Comparison of ENCODE assay signal across 12 cellular contexts in the genomic region with DNA sequence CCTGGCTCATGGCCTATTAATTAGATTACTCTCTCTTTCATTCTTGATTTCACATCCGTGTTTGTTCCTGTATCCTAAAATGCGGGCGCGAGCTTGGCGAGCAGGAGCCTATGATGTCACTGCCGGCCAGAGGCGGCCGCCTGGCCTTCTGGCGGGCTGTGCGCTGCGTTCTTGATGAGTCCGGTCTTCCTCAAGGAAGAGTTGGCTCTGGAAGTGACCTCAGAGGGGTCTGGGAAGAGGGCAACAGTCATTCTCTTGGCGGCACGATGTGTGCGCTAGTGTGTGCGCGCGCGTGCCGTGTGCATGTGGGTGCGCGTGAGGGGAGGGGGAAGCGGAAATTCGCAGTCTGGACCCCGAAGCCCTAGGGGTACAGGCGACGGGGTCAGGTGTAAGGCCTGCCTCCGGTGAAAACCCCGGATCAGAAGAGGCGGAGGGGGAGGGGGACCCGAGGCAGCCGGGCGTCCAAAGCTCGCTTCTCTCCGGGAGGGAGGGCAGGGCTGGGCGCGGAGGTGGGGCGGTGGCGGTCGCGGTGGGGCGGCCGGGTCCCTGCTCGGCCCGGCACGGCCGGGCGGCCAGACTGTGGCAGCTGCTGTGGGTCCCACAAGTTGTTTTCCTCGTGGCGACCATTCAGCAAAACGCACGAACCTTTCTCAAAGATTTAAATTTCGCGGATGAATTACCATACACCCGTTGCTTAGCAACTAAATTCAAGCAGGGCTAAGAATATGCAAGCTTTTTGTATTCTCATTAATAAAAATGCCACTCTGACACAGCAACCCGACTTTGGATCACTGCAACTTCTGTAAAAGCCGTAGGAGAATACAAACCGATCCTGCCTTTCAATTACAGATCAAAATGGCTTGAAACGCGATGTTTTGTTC. TPM values are rescaled to one million over a fixed set of nuclear protein-coding genes. Genes with fewer than 3 reads are reported as not detected.
A peak's percentile ranks its signal among the peaks of the same experiment; 100 is the strongest.
DNase-seq lines count a peak whose midpoint lies in the region; ATAC-seq, FAIRE-seq and TF ChIP-seq lines count a peak whose summit lies in the region.
"Had no signal": no experiment of that assay in that cellular context is flagged by ENCODE, and none has a peak within 500 bp of the region (broad histone marks: within the 10 kb centered on the region; RNA-seq: fewer than 3 reads in every experiment).

No MANE protein-coding gene starts in this region.

- no peak overlapping the region for H3K4me3 Mint-ChIP-seq in activated naive CD4-positive, alpha-beta T cell treated with anti-CD3 and anti-CD28 coated beads, Interleukin-2, amount 50 U/mL, for 24 hours

- H3K4me1 Mint-ChIP-seq in activated naive CD4-positive, alpha-beta T cell treated with anti-CD3 and anti-CD28 coated beads, Interleukin-2, amount 50 U/mL, for 24 hours, result peaks cover 12% of the 10 kb centered on the region

- H3K4me1 ChIP-seq in kidney (ENCODE audit: control insufficient read depth in 1 of 2, insufficient read depth in 1 of 2, low read depth in 1 of 2, low read length in 2 of 2), result peaks cover 0 to 5% of the 10 kb centered on the region in 2 donors

- H3K4me3 ChIP-seq in kidney (ENCODE audit: low read length in 2 of 2), result peak overlapping the region; percentile 36 to 50
- H3K4me3 ChIP-seq: thyroid gland had no signal

- FAIRE-seq in kidney (lab: Jason Lieb, UNC), result no peak
- FAIRE-seq: GM19239 had no signal

- H3K9ac ChIP-seq in kidney (ENCODE audit: low read length in 2 of 2), result peak overlapping the region; percentile 43

- CTCF ChIA-PET in RWPE1 (lab: Yijun Ruan, JAX), result interaction anchor here (0.6 to 2.9 kb wide), 2 partner anchors 13 to 30 kb away, joined by 3 to 15 read pairs; no protein-coding TSS in a partner anchor

- H3K9me3 Mint-ChIP-seq in activated naive CD4-positive, alpha-beta T cell treated with anti-CD3 and anti-CD28 coated beads, Interleukin-2, amount 50 U/mL, for 24 hours, result peaks cover 20% of the 10 kb centered on the region

- no peaks in the 10 kb centered on the region for H3K9me3 ChIP-seq in kidney (ENCODE audit: control insufficient read depth in 1 of 2, low read length in 2 of 2)
- H3K9me3 ChIP-seq: thyroid gland had no signal

- H3K36me3 Mint-ChIP-seq in activated naive CD4-positive, alpha-beta T cell treated with anti-CD3 and anti-CD28 coated beads, Interleukin-2, amount 50 U/mL, for 24 hours, result peaks cover 5% of the 10 kb centered on the region

- peaks cover 0 to 2% of the 10 kb centered on the region in 2 donors for H3K36me3 ChIP-seq in kidney (ENCODE audit: control insufficient read depth in 1 of 2, insufficient read depth in 2 of 2, low read length in 2 of 2)
- H3K36me3 ChIP-seq: thyroid gland had no signal

- no peak for ATAC-seq in HG02981 (IDR thresholded peaks at IDR 0.05; ENCODE audit: unreplicated experiment)

- H3K27ac ChIP-seq in kidney (ENCODE audit: low read depth in 2 of 2, low read length in 2 of 2), result peak overlapping the region; percentile 90 to 92
- no peak overlapping the region for H3K27ac ChIP-seq in RWPE1
- H3K27ac ChIP-seq: C4-2B, thyroid gland had no signal

- H3K27me3 Mint-ChIP-seq in activated naive CD4-positive, alpha-beta T cell treated with anti-CD3 and anti-CD28 coated beads, Interleukin-2, amount 50 U/mL, for 24 hours, result peaks cover 72% of the 10 kb centered on the region

- peak overlapping the region; percentile 46 for H3K27ac Mint-ChIP-seq in activated naive CD4-positive, alpha-beta T cell treated with anti-CD3 and anti-CD28 coated beads, Interleukin-2, amount 50 U/mL, for 24 hours

- no peak for DNase-seq in activated naive CD4-positive, alpha-beta T cell treated with anti-CD3 and anti-CD28 coated beads, Interleukin-2, amount 50 U/mL, for 16 hours
- peak in 34 of 58 donors; percentile 36 to 78 (median 62) for DNase-seq in anterior cingulate cortex (lab: John Stamatoyannopoulos, UW)
- DNase-seq in kidney, result peak; percentile 90
- peak; percentile 85 for DNase-seq in superior temporal gyrus (ENCODE audit: extremely low spot score)
- no peak for DNase-seq in RWPE1 (ENCODE audit: low spot score)
- no peak for DNase-seq in OCI-M2 (lab: John Stamatoyannopoulos, UW; ENCODE audit: unreplicated experiment)
- DNase-seq: thyroid gland had no signal

- POLR2A ChIA-PET in RWPE1 (lab: Yijun Ruan, JAX; ENCODE audit: low non-redundant PET), result no interaction called here

- intact Hi-C loops in kidney (cut with DNase I), result no loop called here

- TF ChIP-seq CTCF in kidney (IDR thresholded peaks at IDR 0.05; ENCODE audit: borderline replicate concordance, extremely low read depth, insufficient read depth) (no peak), RWPE1 (conservative IDR thresholded peaks at IDR 0.05; ENCODE audit: low read depth) (no peak)

RNA-seq across cellular contexts. Expression of a gene that starts 8.4 kb away (rescaled TPM):
- 118 TPM for total RNA-seq in kidney
- polyA plus RNA-seq in kidney (ENCODE audit: insufficient read depth, low read depth, low replicate concordance), result 31.4 TPM
- total RNA-seq: NCI-H460 had no signal

Comparison
In these comparisons a context has a peak if more than half of its experiments do, and no peak if none do; other contexts are left out.
1. DNase-seq: peak in anterior cingulate cortex (34 of 58), kidney (single experiment) and superior temporal gyrus (single experiment); none in activated naive CD4-positive, alpha-beta T cell treated with anti-CD3 and anti-CD28 coated beads, Interleukin-2, amount 50 U/mL, for 16 hours (single experiment), RWPE1 (single experiment) and OCI-M2 (single experiment).